ENCODE assay signal across 1 cellular context in the genomic region with DNA sequence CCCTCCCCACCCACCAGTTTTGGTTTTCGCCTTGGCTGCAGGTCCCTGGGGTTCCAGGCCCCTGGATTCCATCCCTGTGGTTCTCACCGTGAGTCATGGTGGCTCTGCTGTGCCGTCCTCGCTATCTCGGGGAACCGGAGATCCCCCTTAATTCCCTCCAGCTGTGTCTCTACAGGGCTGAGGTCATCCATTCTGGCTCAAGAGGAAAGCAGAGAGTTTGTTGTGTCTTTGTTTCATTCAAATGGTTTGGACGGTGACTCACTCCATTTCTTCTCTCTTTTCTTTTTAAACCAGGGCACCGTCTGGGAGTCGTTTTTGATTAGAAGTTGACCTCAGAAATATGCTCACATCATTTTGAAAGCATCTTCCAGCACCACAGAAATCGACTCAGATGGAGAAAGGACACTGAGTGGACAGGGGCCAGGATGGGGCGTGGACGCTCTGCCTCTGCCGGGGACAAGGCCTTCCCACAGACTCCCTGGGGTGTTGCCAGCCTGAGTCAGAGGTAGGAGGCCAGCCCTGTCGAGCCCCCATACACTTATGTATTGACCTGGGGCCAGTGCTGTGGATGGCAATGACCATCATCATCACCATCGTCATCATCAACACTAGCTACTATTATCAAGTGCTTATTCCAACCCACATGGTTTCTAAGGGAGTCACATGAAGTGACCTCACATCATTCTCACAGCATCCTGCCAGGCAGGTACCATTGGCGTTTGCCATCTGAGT.
TF ChIP-seq lines count a peak whose summit lies in the region.

No MANE protein-coding gene starts in this region.

TF ChIP-seq in HEK293, 187 proteins besides CTCF, POLR2A, EP300 and RAD21 (continued from another document):
- no peak for TF ChIP-seq ZNF692 (tag by site-specific recombination; IDR thresholded peaks at IDR 0.05)
- no peak for TF ChIP-seq HOXD13 (CRISPR knock-in tag; IDR thresholded peaks at IDR 0.05; ENCODE audit: borderline replicate concordance)
- no peak for TF ChIP-seq KLF7 (tag by site-specific recombination; IDR thresholded peaks at IDR 0.05; ENCODE audit: borderline replicate concordance)
- no peak for TF ChIP-seq ZNF148 (tag by site-specific recombination; IDR thresholded peaks at IDR 0.05; ENCODE audit: borderline replicate concordance)
- TF ChIP-seq SALL2 (tag by site-specific recombination; IDR thresholded peaks at IDR 0.05; ENCODE audit: borderline replicate concordance): no peak
- TF ChIP-seq ZNF571 (tag by site-specific recombination; IDR thresholded peaks at IDR 0.05): no peak
- no peak for TF ChIP-seq TRIM28 (IDR thresholded peaks at IDR 0.05; ENCODE audit: borderline replicate concordance, low read length)
